11 cellular contexts compared by ENCODE assay signal in the genomic region with DNA sequence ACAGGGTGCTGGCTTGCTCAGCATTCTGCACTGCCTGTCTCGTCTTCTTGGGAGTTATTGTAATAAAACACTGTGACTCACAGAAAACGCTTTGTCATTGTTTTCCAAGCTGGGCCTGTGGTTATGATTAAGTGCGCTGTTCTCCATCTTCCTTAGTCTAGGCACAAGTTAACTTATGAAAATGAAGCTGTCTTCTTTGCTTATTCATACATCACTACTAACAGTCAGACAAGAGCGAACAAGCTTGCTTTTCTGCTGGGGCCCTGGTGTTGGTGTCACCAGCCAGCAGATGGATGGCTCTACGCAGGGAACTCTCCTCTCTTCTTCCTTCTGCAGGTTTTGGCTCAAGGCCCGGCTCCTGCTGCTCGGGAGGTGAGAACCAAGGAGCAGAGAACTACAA.
DNase-seq lines count a peak whose midpoint lies in the region; ATAC-seq, FAIRE-seq and TF ChIP-seq lines count a peak whose summit lies in the region.
"Had no signal": no experiment of that assay in that cellular context is flagged by ENCODE, and none has a peak within 500 bp of the region (broad histone marks: within the 10 kb centered on the region; RNA-seq: fewer than 3 reads in every experiment).

No MANE protein-coding gene starts in this region.

- intact Hi-C loops in K562 (cut with micrococcal nuclease), result no loop called here
- intact Hi-C loops in CD4-positive, alpha-beta T cell (cut with DNase I, micrococcal nuclease), result no loop called here

- ATAC-seq in K562, result no peak
- ATAC-seq in CD4-positive, alpha-beta T cell (ENCODE audit: poor library complexity), result no peak
- ATAC-seq in activated CD8-positive, alpha-beta memory T cell treated with anti-CD3 and anti-CD28 coated beads, Interleukin-2, amount 10 ng/mL, durations not matched to agents 7 days and 5 days, result no peak
- no peak for ATAC-seq in activated T-cell treated with anti-CD3 and anti-CD28 coated beads, Interleukin-2, amount 50 U/mL, for 4 hours

- no peak overlapping the region for H4K91ac ChIP-seq in trophoblast cell (ENCODE audit: low read depth, low read length)

- no peak overlapping the region for H2BK5ac ChIP-seq in trophoblast cell (ENCODE audit: low read depth, low read length, poor library complexity)

- H3K27ac ChIP-seq in K562 (ENCODE audit: extremely low read depth, low read depth, low read length) (no peak overlapping the region), trophoblast cell (ENCODE audit: low read depth, low read length) (no peak overlapping the region)
- H3K27ac ChIP-seq in CD4-positive, alpha-beta T cell (ENCODE audit: low read depth, low read length), result no peak overlapping the region

- H3K4ac ChIP-seq in trophoblast cell (ENCODE audit: low read depth, low read length), result no peak overlapping the region

- H2AK5ac ChIP-seq in trophoblast cell (ENCODE audit: low read length), result no peak overlapping the region

- H3K79me2 ChIP-seq in K562 (ENCODE audit: control insufficient read depth, insufficient read depth, low read length) (no peaks in the 10 kb centered on the region), trophoblast cell (ENCODE audit: control insufficient read depth, insufficient read depth, low read length, poor library complexity) (no peaks in the 10 kb centered on the region)

- no TSS peak for BruUV-seq in K562 (replicated peaks; lab: Mats Ljungman, UMichigan)

- TF ChIP-seq CTCF in K562 (IDR thresholded peaks at IDR 0.05 in 2 of 3, conservative IDR thresholded peaks at IDR 0.05 in 1 of 3; ENCODE audit: insufficient read depth in 2 of 3, low read depth in 1 of 3, low read length in 3 of 3), result no peak
- TF ChIP-seq CTCF in CD4-positive, alpha-beta T cell (IDR thresholded peaks at IDR 0.05), result no peak

- POLR2A ChIA-PET in K562 (lab: Yijun Ruan, JAX), result no interaction called here
- POLR2A ChIA-PET in CD4-positive, alpha-beta T cell (lab: Charles Lee), result no interaction called here

- no peaks in the 10 kb centered on the region for H3K27me3 Mint-ChIP-seq in CD4-positive, alpha-beta T cell
- no peaks in the 10 kb centered on the region for H3K27me3 Mint-ChIP-seq in activated CD8-positive, alpha-beta memory T cell treated with anti-CD3 and anti-CD28 coated beads, Interleukin-2, amount 10 ng/mL, durations not matched to agents 7 days and 5 days
- no peaks in the 10 kb centered on the region for H3K27me3 Mint-ChIP-seq in activated T-cell treated with anti-CD3 and anti-CD28 coated beads, Interleukin-2, amount 50 U/mL, for 4 hours (ENCODE audit: low read depth)

- H3K36me3 Mint-ChIP-seq in CD4-positive, alpha-beta T cell (ENCODE audit: low read depth), result no peaks in the 10 kb centered on the region
- no peaks in the 10 kb centered on the region for H3K36me3 Mint-ChIP-seq in activated CD8-positive, alpha-beta memory T cell treated with anti-CD3 and anti-CD28 coated beads, Interleukin-2, amount 10 ng/mL, durations not matched to agents 7 days and 5 days
- H3K36me3 Mint-ChIP-seq in activated T-cell treated with anti-CD3 and anti-CD28 coated beads, Interleukin-2, amount 50 U/mL, for 4 hours (ENCODE audit: insufficient read depth), result no peaks in the 10 kb centered on the region

- H3K4me1 ChIP-seq in K562 (replicated peaks in 1 of 2; ENCODE audit: control insufficient read depth in 2 of 2, insufficient read depth in 2 of 2, low read length in 2 of 2) (no peaks in the 10 kb centered on the region), trophoblast cell (ENCODE audit: control insufficient read depth in 1 of 2, insufficient read depth in 2 of 2, low read length in 2 of 2) (no peaks in the 10 kb centered on the region)

- H3K4me2 ChIP-seq in K562 (ENCODE audit: insufficient read depth, low read length), result no peak overlapping the region
- H3K4me2 ChIP-seq in trophoblast cell (ENCODE audit: low read length), result no peak overlapping the region

- no peak overlapping the region for H2AFZ ChIP-seq in K562 (ENCODE audit: low read depth, low read length)
- no peak overlapping the region for H2AFZ ChIP-seq in trophoblast cell (ENCODE audit: insufficient read depth, low read length, poor library complexity)

- H3K9ac ChIP-seq in K562 (ENCODE audit: insufficient read depth in 1 of 2, low read depth in 2 of 2, low read length in 2 of 2) (no peak overlapping the region), trophoblast cell (ENCODE audit: low read length) (no peak overlapping the region)

- H2BK120ac ChIP-seq in trophoblast cell (ENCODE audit: insufficient read depth, low read length, poor library complexity), result no peak overlapping the region

- H3K14ac ChIP-seq in trophoblast cell (ENCODE audit: low read length), result no peak overlapping the region

- no peak overlapping the region for H3K4me3 Mint-ChIP-seq in CD4-positive, alpha-beta T cell
- H3K4me3 Mint-ChIP-seq in activated CD8-positive, alpha-beta memory T cell treated with anti-CD3 and anti-CD28 coated beads, Interleukin-2, amount 10 ng/mL, durations not matched to agents 7 days and 5 days, result no peak overlapping the region
- no peak overlapping the region for H3K4me3 Mint-ChIP-seq in activated T-cell treated with anti-CD3 and anti-CD28 coated beads, Interleukin-2, amount 50 U/mL, for 4 hours

- in situ Hi-C loops in K562 (cut with MboI), result no loop called here

- DNase-seq in Ammon's horn (ENCODE audit: low spot score), result peak; percentile 27
- peak; percentile 10 for DNase-seq in HS-5 (ENCODE audit: low read depth)
- DNase-seq in K562 (ENCODE audit: extremely low read depth in 1 of 4, low spot score in 3 of 4), result peak in 1 of 4 experiments; percentile 0
- DNase-seq in myocyte (ENCODE audit: low read depth), result peak; percentile 65
- no peak for DNase-seq in trophoblast cell
- DNase-seq in CD4-positive, alpha-beta T cell, result no peak
- no peak for DNase-seq in activated CD8-positive, alpha-beta memory T cell treated with anti-CD3 and anti-CD28 coated beads, Interleukin-2, amount 10 ng/mL, durations not matched to agents 7 days and 5 days
- no peak for DNase-seq in activated T-cell treated with anti-CD3 and anti-CD28 coated beads, Interleukin-2, amount 50 U/mL, for 4 hours
- DNase-seq: mesendoderm; SIG-M5; stimulated activated CD4-positive, alpha-beta T cell treated with anti-CD3 and anti-CD28 coated beads, Interleukin-2, amount 100 ng/mL, for 48 hours had no signal

- H4K8ac ChIP-seq in trophoblast cell (ENCODE audit: low read depth, low read length), result no peak overlapping the region

- CTCF ChIA-PET in K562 (lab: Yijun Ruan, JAX; ENCODE audit: low intra/inter-chr PET ratio), result no interaction called here
- CTCF ChIA-PET in CD4-positive, alpha-beta T cell (lab: Charles Lee), result no interaction called here
- CTCF ChIA-PET in activated CD8-positive, alpha-beta memory T cell treated with anti-CD3 and anti-CD28 coated beads, Interleukin-2, amount 10 ng/mL, durations not matched to agents 7 days and 5 days (lab: Charles Lee), result no interaction called here

- no peak for TF ChIP-seq POLR2A in K562 (conservative IDR thresholded peaks at IDR 0.05)

- H2BK12ac ChIP-seq in trophoblast cell (ENCODE audit: low read length), result no peak overlapping the region

- H3K9me1 ChIP-seq in K562 (ENCODE audit: control insufficient read depth, insufficient read depth, low read length), result no peaks in the 10 kb centered on the region

- no peak overlapping the region for H3K23ac ChIP-seq in trophoblast cell (ENCODE audit: low read length)

- no peaks in the 10 kb centered on the region for H3K79me1 ChIP-seq in trophoblast cell (ENCODE audit: low read length)

- no peak overlapping the region for H3K18ac ChIP-seq in trophoblast cell (ENCODE audit: low read length)

- H3K36me3 ChIP-seq in K562 (ENCODE audit: control insufficient read depth, insufficient read depth, low read length) (no peaks in the 10 kb centered on the region), trophoblast cell (ENCODE audit: control insufficient read depth in 1 of 2, insufficient read depth in 2 of 2, low read length in 2 of 2) (no peaks in the 10 kb centered on the region)

- no peaks in the 10 kb centered on the region for H3K4me1 Mint-ChIP-seq in CD4-positive, alpha-beta T cell (ENCODE audit: low read depth)
- H3K4me1 Mint-ChIP-seq in activated CD8-positive, alpha-beta memory T cell treated with anti-CD3 and anti-CD28 coated beads, Interleukin-2, amount 10 ng/mL, durations not matched to agents 7 days and 5 days, result no peaks in the 10 kb centered on the region
- H3K4me1 Mint-ChIP-seq in activated T-cell treated with anti-CD3 and anti-CD28 coated beads, Interleukin-2, amount 50 U/mL, for 4 hours (ENCODE audit: low read depth), result no peaks in the 10 kb centered on the region

- no peaks in the 10 kb centered on the region for H4K20me1 ChIP-seq in K562 (replicated peaks; ENCODE audit: control insufficient read depth, insufficient read depth, low read length)

- H3K9me3 ChIP-seq in K562 (replicated peaks; ENCODE audit: control insufficient read depth, insufficient read depth, low read depth, low read length), result no peaks in the 10 kb centered on the region
- H3K9me3 ChIP-seq in trophoblast cell (ENCODE audit: insufficient read depth, low read depth, low read length), result no peaks in the 10 kb centered on the region
- no peaks in the 10 kb centered on the region for H3K9me3 ChIP-seq in CD4-positive, alpha-beta T cell (ENCODE audit: control insufficient read depth, low read length)

- FAIRE-seq in K562 (lab: Jason Lieb, UNC), result no peak

- WGBS in K562 (ENCODE audit: insufficient coverage, low coverage, missing lambda C conversion rate), result 2% methylated on average over 7 of the region's 7 CpGs
- WGBS in trophoblast cell (ENCODE audit: extremely low coverage, insufficient coverage, insufficient read length), result no CpG with 5 or more reads among the region's 7 CpGs

- H3K4me3 ChIP-seq in K562 (no peak overlapping the region), trophoblast cell (ENCODE audit: low read depth, low read length) (no peak overlapping the region)

- H3K9me3 Mint-ChIP-seq in CD4-positive, alpha-beta T cell, result no peaks in the 10 kb centered on the region
- peaks cover 7% of the 10 kb centered on the region for H3K9me3 Mint-ChIP-seq in activated CD8-positive, alpha-beta memory T cell treated with anti-CD3 and anti-CD28 coated beads, Interleukin-2, amount 10 ng/mL, durations not matched to agents 7 days and 5 days (ENCODE audit: low read depth)
- no peaks in the 10 kb centered on the region for H3K9me3 Mint-ChIP-seq in activated T-cell treated with anti-CD3 and anti-CD28 coated beads, Interleukin-2, amount 50 U/mL, for 4 hours

- H3K27ac Mint-ChIP-seq in CD4-positive, alpha-beta T cell, result no peak overlapping the region
- no peak overlapping the region for H3K27ac Mint-ChIP-seq in activated CD8-positive, alpha-beta memory T cell treated with anti-CD3 and anti-CD28 coated beads, Interleukin-2, amount 10 ng/mL, durations not matched to agents 7 days and 5 days

- no peak for TF ChIP-seq RAD21 in K562 (CRISPR knock-in tag; conservative IDR thresholded peaks at IDR 0.05 in 1 of 2, IDR thresholded peaks at IDR 0.05 in 1 of 2)

- H4K12ac ChIP-seq in trophoblast cell (ENCODE audit: low read depth, low read length), result no peak overlapping the region

- H3K27me3 ChIP-seq in K562 (ENCODE audit: control insufficient read depth in 2 of 2, insufficient read depth in 2 of 2, low read length in 2 of 2) (no peaks in the 10 kb centered on the region), trophoblast cell (ENCODE audit: insufficient read depth, low read length) (no peaks in the 10 kb centered on the region)
- no peaks in the 10 kb centered on the region for H3K27me3 ChIP-seq in CD4-positive, alpha-beta T cell (ENCODE audit: control insufficient read depth, insufficient read depth, low read length)

- TF ChIP-seq EP300 in K562 (IDR thresholded peaks at IDR 0.05; ENCODE audit: low read length), result no peak

Comparison
In these comparisons a context has a peak if more than half of its experiments do, and no peak if none do; other contexts are left out.
1. DNase-seq: peak in Ammon's horn (single experiment), HS-5 (single experiment) and myocyte (single experiment); none in trophoblast cell (0 of 2), CD4-positive, alpha-beta T cell (0 of 10), activated CD8-positive, alpha-beta memory T cell treated with anti-CD3 and anti-CD28 coated beads, Interleukin-2, amount 10 ng/mL, durations not matched to agents 7 days and 5 days (single experiment) and activated T-cell treated with anti-CD3 and anti-CD28 coated beads, Interleukin-2, amount 50 U/mL, for 4 hours (single experiment).